ENCODE assay signal across 8 cellular contexts in genomic region chr1:5620997-5621396, GRCh38.
DNase-seq lines count a peak whose midpoint lies in the region; ATAC-seq, FAIRE-seq and TF ChIP-seq lines count a peak whose summit lies in the region.

No MANE protein-coding gene starts in this region.

- H3K27ac Mint-ChIP-seq in neural crest cell (ENCODE audit: unreplicated experiment), result no peak overlapping the region
- H3K27ac Mint-ChIP-seq in naive thymus-derived CD8-positive, alpha-beta T cell, result no peak overlapping the region

- no peaks in the 10 kb centered on the region for H3K27me3 ChIP-seq in bronchial epithelial cell (ENCODE audit: control insufficient read depth, insufficient read depth, low read length)

- no peaks in the 10 kb centered on the region for H3K9me3 Mint-ChIP-seq in neural crest cell
- no peaks in the 10 kb centered on the region for H3K9me3 Mint-ChIP-seq in naive thymus-derived CD8-positive, alpha-beta T cell

- H3K36me3 Mint-ChIP-seq in neural crest cell (ENCODE audit: low read depth), result no peaks in the 10 kb centered on the region
- no peaks in the 10 kb centered on the region for H3K36me3 Mint-ChIP-seq in naive thymus-derived CD8-positive, alpha-beta T cell

- H3K4me1 Mint-ChIP-seq in neural crest cell, result no peaks in the 10 kb centered on the region
- H3K4me1 Mint-ChIP-seq in naive thymus-derived CD8-positive, alpha-beta T cell, result peaks cover 0 to 7% (median 3%) of the 10 kb centered on the region in 4 donors

- H3K4me3 ChIP-seq in bronchial epithelial cell (ENCODE audit: low read depth, low read length), result no peak overlapping the region

- POLR2A ChIA-PET in naive thymus-derived CD8-positive, alpha-beta T cell (lab: Charles Lee), result no interaction called here

- FAIRE-seq in bronchial epithelial cell (lab: Jason Lieb, UNC), result no peak
- FAIRE-seq in GM12892 (lab: Jason Lieb, UNC), result no peak

- no peaks in the 10 kb centered on the region for H3K27me3 Mint-ChIP-seq in neural crest cell (ENCODE audit: low read depth)
- peaks cover 10 to 52% (median 36%) of the 10 kb centered on the region in 5 donors for H3K27me3 Mint-ChIP-seq in naive thymus-derived CD8-positive, alpha-beta T cell

- no peak for TF ChIP-seq POLR2A in GM12892 (IDR thresholded peaks at IDR 0.05; ENCODE audit: low read depth, low read length)

- peak; percentile 12 for DNase-seq in NCI-H128 (lab: John Stamatoyannopoulos, UW; ENCODE audit: unreplicated experiment)
- no peak for DNase-seq in bronchial epithelial cell (ENCODE audit: low read depth)
- DNase-seq in neural crest cell (ENCODE audit: low read depth, low spot score), result peak; percentile 25
- DNase-seq in GM12892 (ENCODE audit: insufficient read length), result no peak
- DNase-seq in naive thymus-derived CD8-positive, alpha-beta T cell, result no peak

- peak; percentile 30 for TF ChIP-seq CTCF in GM12873 (IDR thresholded peaks at IDR 0.05; ENCODE audit: insufficient read depth, low read depth, low read length, missing control alignments)
- peak; percentile 51 for TF ChIP-seq CTCF in bronchial epithelial cell (IDR thresholded peaks at IDR 0.05; ENCODE audit: insufficient read depth, low read length, severe bottlenecking)
- TF ChIP-seq CTCF in neural crest cell (conservative IDR thresholded peaks at IDR 0.05), result peak; percentile 74

- no peak for ATAC-seq in HG03045 (IDR thresholded peaks at IDR 0.05; ENCODE audit: unreplicated experiment)
- ATAC-seq in HG03039 (IDR thresholded peaks at IDR 0.05; ENCODE audit: unreplicated experiment), result no peak
- ATAC-seq in naive thymus-derived CD8-positive, alpha-beta T cell, result no peak

- no peak overlapping the region for H3K4me3 Mint-ChIP-seq in neural crest cell
- H3K4me3 Mint-ChIP-seq in naive thymus-derived CD8-positive, alpha-beta T cell, result no peak overlapping the region

- no peaks in the 10 kb centered on the region for H3K36me3 ChIP-seq in bronchial epithelial cell (ENCODE audit: control insufficient read depth, insufficient read depth, low read length)

Comparison
In these comparisons a context has a peak if more than half of its experiments do, and no peak if none do; other contexts are left out.
1. DNase-seq: peak in NCI-H128 (single experiment) and neural crest cell (single experiment); none in bronchial epithelial cell (single experiment), GM12892 (single experiment) and naive thymus-derived CD8-positive, alpha-beta T cell (0 of 10).
2. Peak in every context shown above with its lines, with median percentiles within 50 percentile points of each other: CTCF ChIP-seq.